Comparison of ENCODE assay signal across 29 cellular contexts in the genomic region with DNA sequence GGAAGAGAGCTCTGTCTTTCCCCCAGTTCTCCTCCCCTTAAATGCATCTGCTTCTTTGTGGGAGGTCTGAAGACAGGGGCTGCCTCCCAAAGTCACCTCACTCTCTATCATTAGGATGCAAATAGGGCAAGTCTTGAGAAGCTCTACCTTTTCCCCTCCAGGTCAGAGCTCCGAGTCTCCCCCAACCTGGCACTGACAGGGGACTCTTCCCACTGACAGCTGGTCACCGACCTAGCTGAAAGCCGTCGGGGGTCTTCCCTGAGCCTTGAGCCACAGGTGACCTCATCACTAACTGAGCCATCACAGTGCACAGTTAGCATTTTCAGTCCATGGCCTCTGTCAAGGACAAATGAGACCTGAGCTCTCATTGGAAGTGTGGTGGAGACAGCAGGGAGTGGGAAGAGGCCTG.
DNase-seq lines count a peak whose midpoint lies in the region; ATAC-seq and TF ChIP-seq lines count a peak whose summit lies in the region.
"Had no signal": no experiment of that assay in that cellular context is flagged by ENCODE, and none has a peak within 500 bp of the region (broad histone marks: within the 10 kb centered on the region; RNA-seq: fewer than 3 reads in every experiment).

No MANE protein-coding gene starts in this region.

- no CpG with 5 or more reads among the region's 4 CpGs for WGBS in iPS DF 6.9 (ENCODE audit: insufficient coverage, insufficient read length)

- peak; percentile 93 for ATAC-seq in WTC11
- ATAC-seq in HG02759 (IDR thresholded peaks at IDR 0.05; ENCODE audit: unreplicated experiment): no peak
- no peak for ATAC-seq in HG03457 (IDR thresholded peaks at IDR 0.05; ENCODE audit: unreplicated experiment)
- ATAC-seq: activated CD4-positive, alpha-beta T cell treated with anti-CD3 and anti-CD28 coated beads for 36 hours; activated CD8-positive, alpha-beta T cell treated with anti-CD3 and anti-CD28 coated beads for 36 hours; activated T-helper 17 cell treated with anti-CD3 and anti-CD28 coated beads, Interleukin-2, amount 50 U/mL, for 72 hours; body of pancreas; GM12878 had no signal

- no peaks in the 10 kb centered on the region for H3K27me3 Mint-ChIP-seq in WTC11 (ENCODE audit: low read depth)
- H3K27me3 Mint-ChIP-seq: activated CD8-positive, alpha-beta T cell treated with anti-CD3 and anti-CD28 coated beads for 36 hours; B cell; IgD-negative memory B cell had no signal

- H3K4me3 ChIP-seq in HUES48 (ENCODE audit: low read depth, low read length) (no peak overlapping the region), iPS DF 6.9 (ENCODE audit: low read length) (no peak overlapping the region), neuron (ENCODE audit: low read length) (no peak overlapping the region), breast epithelium (no peak overlapping the region)
- H3K4me3 ChIP-seq: body of pancreas, GM12878, GM23248, transverse colon had no signal

- intact Hi-C loops in breast epithelium (cut with DNase I; ENCODE audit: low total_unique reads): no loop called here

- CTCF ChIA-PET in WTC11 (lab: Charles Lee): interaction anchor here (0.6 to 1.9 kb wide), 8 partner anchors 10 to 468 kb away, joined by 3 to 11 read pairs (median 3); no protein-coding TSS in a partner anchor

- POLR2A ChIA-PET in WTC11 (lab: Charles Lee): no interaction called here

- H3K36me3 ChIP-seq in HUES48 (ENCODE audit: control insufficient read depth, insufficient read depth, low read length): no peaks in the 10 kb centered on the region
- no peaks in the 10 kb centered on the region for H3K36me3 ChIP-seq in iPS DF 6.9 (ENCODE audit: control insufficient read depth, insufficient read depth, low read length)
- no peaks in the 10 kb centered on the region for H3K36me3 ChIP-seq in neuron (ENCODE audit: insufficient read depth, low read length)
- H3K36me3 ChIP-seq in breast epithelium: no peaks in the 10 kb centered on the region
- H3K36me3 ChIP-seq: transverse colon had no signal

- no peak for TF ChIP-seq POLR2A in breast epithelium (IDR thresholded peaks at IDR 0.05)

- peak overlapping the region; percentile 44 for H3K4me3 Mint-ChIP-seq in WTC11
- H3K4me3 Mint-ChIP-seq: activated CD4-positive, alpha-beta T cell treated with anti-CD3 and anti-CD28 coated beads for 36 hours; activated CD8-positive, alpha-beta T cell treated with anti-CD3 and anti-CD28 coated beads for 36 hours; activated naive CD4-positive, alpha-beta T cell treated with anti-CD3 and anti-CD28 coated beads, Interleukin-2, amount 10 ng/mL, durations not matched to agents 7 days and 5 days; activated T-helper 17 cell treated with anti-CD3 and anti-CD28 coated beads, Interleukin-2, amount 50 U/mL, for 72 hours; B cell; CD4-positive, alpha-beta memory T cell; IgD-negative memory B cell; mesothelial cell of epicardium; naive B cell had no signal

- TF ChIP-seq CTCF in WTC11 (IDR thresholded peaks at IDR 0.05) (no peak), breast epithelium (IDR thresholded peaks at IDR 0.05) (no peak)

- H3K4me1 Mint-ChIP-seq in WTC11: peaks cover 36% of the 10 kb centered on the region
- H3K4me1 Mint-ChIP-seq: activated CD4-positive, alpha-beta T cell treated with anti-CD3 and anti-CD28 coated beads for 36 hours; activated naive CD4-positive, alpha-beta T cell treated with anti-CD3 and anti-CD28 coated beads, Interleukin-2, amount 10 ng/mL, durations not matched to agents 7 days and 5 days; activated T-helper 17 cell treated with anti-CD3 and anti-CD28 coated beads, Interleukin-2, amount 50 U/mL, for 72 hours; B cell; CD4-positive, alpha-beta memory T cell; IgD-negative memory B cell; naive B cell had no signal

- H3K4me1 ChIP-seq in HUES48 (ENCODE audit: control insufficient read depth, insufficient read depth, low read length) (peaks cover 29% of the 10 kb centered on the region), iPS DF 6.9 (ENCODE audit: control insufficient read depth, insufficient read depth, low read length) (peaks cover 3% of the 10 kb centered on the region), neuron (ENCODE audit: insufficient read depth, low read length) (peaks cover 22% of the 10 kb centered on the region), breast epithelium (no peaks in the 10 kb centered on the region)
- H3K4me1 ChIP-seq: body of pancreas, transverse colon had no signal

- H3K27ac Mint-ChIP-seq in WTC11: no peak overlapping the region
- H3K27ac Mint-ChIP-seq: activated CD4-positive, alpha-beta T cell treated with anti-CD3 and anti-CD28 coated beads for 36 hours; activated CD8-positive, alpha-beta T cell treated with anti-CD3 and anti-CD28 coated beads for 36 hours; activated naive CD4-positive, alpha-beta T cell treated with anti-CD3 and anti-CD28 coated beads, Interleukin-2, amount 10 ng/mL, durations not matched to agents 7 days and 5 days; activated T-helper 17 cell treated with anti-CD3 and anti-CD28 coated beads, Interleukin-2, amount 50 U/mL, for 72 hours; B cell; CD4-positive, alpha-beta memory T cell; IgD-negative memory B cell; mesothelial cell of epicardium had no signal

- H3K9me3 Mint-ChIP-seq in WTC11: 0 out of 2 replicates have a peak, but pooled peaks cover 4% of the 10 kb centered on the region
- H3K9me3 Mint-ChIP-seq: activated CD8-positive, alpha-beta T cell treated with anti-CD3 and anti-CD28 coated beads for 36 hours; activated naive CD4-positive, alpha-beta T cell treated with anti-CD3 and anti-CD28 coated beads, Interleukin-2, amount 10 ng/mL, durations not matched to agents 7 days and 5 days; activated T-helper 17 cell treated with anti-CD3 and anti-CD28 coated beads, Interleukin-2, amount 50 U/mL, for 72 hours; CD4-positive, alpha-beta memory T cell; mesothelial cell of epicardium had no signal

- H3K27me3 ChIP-seq in HUES48 (ENCODE audit: control insufficient read depth, insufficient read depth, low read length) (no peaks in the 10 kb centered on the region), iPS DF 6.9 (ENCODE audit: control insufficient read depth, insufficient read depth, low read length) (no peaks in the 10 kb centered on the region), neuron (ENCODE audit: insufficient read depth, low read length) (no peaks in the 10 kb centered on the region), breast epithelium (no peaks in the 10 kb centered on the region)
- H3K27me3 ChIP-seq: body of pancreas, transverse colon had no signal

- peak overlapping the region; percentile 41 for H2AFZ ChIP-seq in neuron (ENCODE audit: low read depth, low read length)
- H2AFZ ChIP-seq: GM23248 had no signal

- DNase-seq in WTC11 (ENCODE audit: low spot score): peak; percentile 32
- DNase-seq in iPS DF 6.9 (ENCODE audit: low read depth, low spot score): peak; percentile 39
- DNase-seq in breast epithelium (ENCODE audit: low spot score in 2 of 2): no peak
- DNase-seq in NCI-H345 (lab: John Stamatoyannopoulos, UW): no peak
- DNase-seq: ACHN; activated CD4-positive, alpha-beta T cell treated with anti-CD3 and anti-CD28 coated beads for 36 hours; activated CD8-positive, alpha-beta memory T cell treated with anti-CD3 and anti-CD28 coated beads, Interleukin-2, amount 50 U/mL, for 48 hours; activated CD8-positive, alpha-beta T cell treated with anti-CD3 and anti-CD28 coated beads for 36 hours; activated naive CD4-positive, alpha-beta T cell treated with anti-CD3 and anti-CD28 coated beads, Interleukin-2, amount 10 ng/mL, durations not matched to agents 7 days and 5 days; body of pancreas; CD4-positive, alpha-beta memory T cell; foreskin melanocyte; GM23248; naive B cell; NCI-H187; NCI-H2171 treated with DMSO at 0.1 percent for 48 hours; SHP77 treated with DMSO at 0.1 percent for 48 hours; stimulated activated CD4-positive, alpha-beta T cell treated with anti-CD3 and anti-CD28 coated beads, Interleukin-4, amount 100 ng/mL, for 4 hours; transverse colon had no signal

- H3K27ac ChIP-seq in HUES48 (ENCODE audit: low read depth, low read length) (peak overlapping the region; percentile 70), iPS DF 6.9 (ENCODE audit: low read length) (no peak overlapping the region), breast epithelium (no peak overlapping the region)
- H3K27ac ChIP-seq: body of pancreas, GM23248, HL-60, transverse colon had no signal

- H3K36me3 Mint-ChIP-seq in WTC11: no peaks in the 10 kb centered on the region
- H3K36me3 Mint-ChIP-seq: activated naive CD4-positive, alpha-beta T cell treated with anti-CD3 and anti-CD28 coated beads, Interleukin-2, amount 10 ng/mL, durations not matched to agents 7 days and 5 days; CD4-positive, alpha-beta memory T cell; IgD-negative memory B cell; mesothelial cell of epicardium; naive B cell had no signal

- no peak overlapping the region for H3K9ac ChIP-seq in HUES48 (ENCODE audit: low read depth, low read length)
- H3K9ac ChIP-seq: GM23248 had no signal

- H3K9me3 ChIP-seq in HUES48 (ENCODE audit: control insufficient read depth, insufficient read depth, low read length): no peaks in the 10 kb centered on the region
- H3K9me3 ChIP-seq in iPS DF 6.9 (ENCODE audit: control insufficient read depth, insufficient read depth, low read length): no peaks in the 10 kb centered on the region
- no peaks in the 10 kb centered on the region for H3K9me3 ChIP-seq in neuron (ENCODE audit: low read length)
- no peaks in the 10 kb centered on the region for H3K9me3 ChIP-seq in breast epithelium
- H3K9me3 ChIP-seq: body of pancreas, transverse colon had no signal

TF ChIP-seq in WTC11, 78 proteins besides CTCF, POLR2A, EP300 and RAD21:
- peak; percentile 38; the same call in 1 of the 2 replicates for TF ChIP-seq SP1 (CRISPR knock-in tag; conservative IDR thresholded peaks at IDR 0.05)
- no peak for TF ChIP-seq SMAD3 (CRISPR knock-in tag; IDR thresholded peaks at IDR 0.05; ENCODE audit: borderline replicate concordance)
- no peak for TF ChIP-seq ZNF671 (CRISPR knock-in tag; IDR thresholded peaks at IDR 0.05)
- TF ChIP-seq ETV6 (CRISPR knock-in tag; IDR thresholded peaks at IDR 0.05): peak; percentile 75; the same call in 1 of the 2 replicates
TF ChIP-seq in WTC11: peak in this region for 2.

Comparison
In these comparisons a context has a peak if more than half of its experiments do, and no peak if none do; other contexts are left out.
1. DNase-seq: peak in WTC11 (single experiment) and iPS DF 6.9 (single experiment); none in breast epithelium (0 of 2) and NCI-H345 (single experiment).